8 cellular contexts compared by ENCODE assay signal in genomic region chr11:64894070-64894811, GRCh38. TPM values are rescaled to one million over a fixed set of nuclear protein-coding genes. Genes with fewer than 3 reads are reported as not detected.
DNase-seq lines count a peak whose midpoint lies in the region; ATAC-seq and TF ChIP-seq lines count a peak whose summit lies in the region.

No MANE protein-coding gene starts in this region.

- no peak overlapping the region for H3K4me3 Mint-ChIP-seq in activated CD8-positive, alpha-beta T cell treated with anti-CD3 and anti-CD28 coated beads for 36 hours
- peak overlapping the region in 1 of 2 donors; percentile 33 for H3K4me3 Mint-ChIP-seq in effector memory CD8-positive, alpha-beta T cell

- H3K4me1 ChIP-seq in mucosa of stomach (ENCODE audit: control insufficient read depth, insufficient read depth, low read length) = peaks cover 27% of the 10 kb centered on the region

- TF ChIP-seq CTCF in activated CD8-positive, alpha-beta T cell treated with anti-CD3 and anti-CD28 coated beads for 36 hours (IDR thresholded peaks at IDR 0.05) = peak; percentile 76

- peak; percentile 62 for DNase-seq in GDM1 (lab: John Stamatoyannopoulos, UW)
- peak; percentile 45 for DNase-seq in NCI-H774 (lab: John Stamatoyannopoulos, UW)
- DNase-seq in activated CD8-positive, alpha-beta T cell treated with anti-CD3 and anti-CD28 coated beads for 36 hours = peak; percentile 97
- peak; percentile 92 to 94 (median 93) for DNase-seq in effector memory CD8-positive, alpha-beta T cell
- peak; percentile 83 to 94 for DNase-seq in stimulated activated CD8-positive, alpha-beta memory T cell treated with anti-CD3 and anti-CD28 coated beads, Interleukin-7, amount 100 ng/mL, for 1 hour (ENCODE audit: low read depth in 2 of 2)

- H3K36me3 Mint-ChIP-seq in activated CD8-positive, alpha-beta T cell treated with anti-CD3 and anti-CD28 coated beads for 36 hours (ENCODE audit: low read depth) = peaks cover 4% of the 10 kb centered on the region
- H3K36me3 Mint-ChIP-seq in effector memory CD8-positive, alpha-beta T cell (ENCODE audit: insufficient read depth) = peaks cover 82% of the 10 kb centered on the region

- ATAC-seq in HG02759 (IDR thresholded peaks at IDR 0.05; ENCODE audit: unreplicated experiment) = peak; percentile 78
- ATAC-seq in activated CD8-positive, alpha-beta T cell treated with anti-CD3 and anti-CD28 coated beads for 36 hours = peak; percentile 99
- peak; percentile 80 for ATAC-seq in effector memory CD8-positive, alpha-beta T cell (replicated peaks)
- no peak for ATAC-seq in HG02973 (IDR thresholded peaks at IDR 0.05; ENCODE audit: unreplicated experiment)

- no peaks in the 10 kb centered on the region for H3K9me3 ChIP-seq in mucosa of stomach (ENCODE audit: control insufficient read depth, low read length)

- no peaks in the 10 kb centered on the region for H3K9me3 Mint-ChIP-seq in activated CD8-positive, alpha-beta T cell treated with anti-CD3 and anti-CD28 coated beads for 36 hours
- no peaks in the 10 kb centered on the region for H3K9me3 Mint-ChIP-seq in effector memory CD8-positive, alpha-beta T cell

- POLR2A ChIA-PET in activated CD8-positive, alpha-beta T cell treated with anti-CD3 and anti-CD28 coated beads for 36 hours (lab: Charles Lee) = interaction anchor here (1.0 to 2.3 kb wide), 7 partner anchors 9 to 123 kb away, joined by 3 to 10 read pairs (median 4); partner anchors contain the start of gene CDC42BPG

- H3K9ac ChIP-seq in mucosa of stomach (ENCODE audit: low read length) = peak overlapping the region; percentile 98

- peak overlapping the region; percentile 93 for H3K4me3 ChIP-seq in mucosa of stomach (ENCODE audit: low read length)

- H3K27ac Mint-ChIP-seq in activated CD8-positive, alpha-beta T cell treated with anti-CD3 and anti-CD28 coated beads for 36 hours = no peak overlapping the region
- H3K27ac Mint-ChIP-seq in effector memory CD8-positive, alpha-beta T cell = peak overlapping the region; percentile 62 to 64

- H3K36me3 ChIP-seq in mucosa of stomach (ENCODE audit: control insufficient read depth, insufficient read depth, low read length) = peaks cover 12% of the 10 kb centered on the region

- H3K27me3 ChIP-seq in mucosa of stomach (ENCODE audit: control insufficient read depth, insufficient read depth, low read length) = no peaks in the 10 kb centered on the region

- intact Hi-C loops in activated CD8-positive, alpha-beta T cell treated with anti-CD3 and anti-CD28 coated beads for 36 hours (cut with micrococcal nuclease) = loop anchor here (2.0 kb wide), 1 partner anchor 47 kb away; no protein-coding TSS in a partner anchor

- H3K4me1 Mint-ChIP-seq in activated CD8-positive, alpha-beta T cell treated with anti-CD3 and anti-CD28 coated beads for 36 hours (ENCODE audit: low read depth) = no peaks in the 10 kb centered on the region
- peaks cover 7 to 10% of the 10 kb centered on the region in 2 donors for H3K4me1 Mint-ChIP-seq in effector memory CD8-positive, alpha-beta T cell (ENCODE audit: low read depth in 2 of 2)

- no peaks in the 10 kb centered on the region for H3K27me3 Mint-ChIP-seq in activated CD8-positive, alpha-beta T cell treated with anti-CD3 and anti-CD28 coated beads for 36 hours
- H3K27me3 Mint-ChIP-seq in effector memory CD8-positive, alpha-beta T cell = no peaks in the 10 kb centered on the region

- CTCF ChIA-PET in activated CD8-positive, alpha-beta T cell treated with anti-CD3 and anti-CD28 coated beads for 36 hours (lab: Charles Lee) = interaction anchor here (0.5 to 29.9 kb wide), 13 partner anchors 9 to 112 kb away, joined by 3 to 1168 read pairs (median 4); partner anchors contain the start of gene CDC42BPG

RNA-seq across cellular contexts. Expression of gene EHD1, which starts 15.8 kb away (rescaled TPM):
- 10 to 100 TPM; 60.3 to 65.1 TPM for total RNA-seq in activated CD8-positive, alpha-beta T cell treated with anti-CD3 and anti-CD28 coated beads for 36 hours

RNA-seq across cellular contexts. Expression of gene ATG2A, which starts 22.8 kb away (rescaled TPM):
- total RNA-seq in activated CD8-positive, alpha-beta T cell treated with anti-CD3 and anti-CD28 coated beads for 36 hours = 10 to 100 TPM; 17.1 to 17.5 TPM

RNA-seq across cellular contexts. Expression of gene PPP2R5B, which starts 30.2 kb away (rescaled TPM):
- 10 to 100 TPM; 20.2 to 21.2 TPM for total RNA-seq in activated CD8-positive, alpha-beta T cell treated with anti-CD3 and anti-CD28 coated beads for 36 hours

RNA-seq across cellular contexts. Expression of gene GPHA2, which starts 41.5 kb away (rescaled TPM):
- not detected for total RNA-seq in activated CD8-positive, alpha-beta T cell treated with anti-CD3 and anti-CD28 coated beads for 36 hours

RNA-seq across cellular contexts. Expression of gene CDC42BPG, which starts 49.8 kb away (rescaled TPM):
- total RNA-seq in activated CD8-positive, alpha-beta T cell treated with anti-CD3 and anti-CD28 coated beads for 36 hours = under 1 TPM; 0.31 to 0.61 TPM

Comparison
In these comparisons a context has a peak if more than half of its experiments do, and no peak if none do; other contexts are left out.
1. DNase-seq: peak in every context shown above with its lines; median percentile 97 in activated CD8-positive, alpha-beta T cell treated with anti-CD3 and anti-CD28 coated beads for 36 hours; 93 in effector memory CD8-positive, alpha-beta T cell; 88 in stimulated activated CD8-positive, alpha-beta memory T cell treated with anti-CD3 and anti-CD28 coated beads, Interleukin-7, amount 100 ng/mL, for 1 hour; 62 in GDM1; 45 in NCI-H774.